Comparison of ENCODE assay signal across 21 cellular contexts in the genomic region with DNA sequence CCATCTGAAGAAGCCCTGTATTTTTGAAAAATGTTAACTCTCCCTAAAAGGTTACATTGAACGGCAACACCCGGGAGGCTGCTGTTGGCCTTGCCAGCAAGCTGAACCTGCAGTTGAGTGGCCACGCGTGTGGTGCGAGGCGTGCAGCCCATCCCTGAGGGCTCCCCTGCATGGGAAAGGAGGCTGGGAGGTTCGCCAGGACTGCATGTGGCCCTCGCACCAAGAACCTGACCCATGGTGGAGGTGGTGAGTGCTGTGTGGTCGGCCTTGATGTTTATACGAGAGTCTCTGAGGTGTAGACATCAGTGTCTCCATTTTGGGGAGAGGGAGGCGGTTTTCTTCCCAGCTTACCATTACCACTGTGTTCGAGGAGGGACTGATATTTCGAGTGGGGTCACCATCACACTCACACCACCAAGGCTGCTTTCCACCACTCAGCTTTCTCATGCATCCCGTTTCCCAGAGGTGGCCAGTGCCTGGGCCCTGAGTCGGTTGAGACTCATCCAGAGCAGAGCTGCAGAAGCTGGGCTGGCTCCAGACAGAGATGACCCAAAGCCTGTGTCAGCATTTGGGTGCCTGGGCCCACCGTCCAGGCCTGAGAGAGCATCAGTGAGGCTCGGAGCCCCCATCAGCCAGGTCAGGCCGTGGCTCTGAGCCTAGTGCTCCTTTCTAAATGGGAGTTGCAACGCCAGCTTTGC.
A peak's percentile ranks its signal among the peaks of the same experiment; 100 is the strongest.
DNase-seq lines count a peak whose midpoint lies in the region; ATAC-seq and TF ChIP-seq lines count a peak whose summit lies in the region.
"Had no signal": no experiment of that assay in that cellular context is flagged by ENCODE, and none has a peak within 500 bp of the region (broad histone marks: within the 10 kb centered on the region; RNA-seq: fewer than 3 reads in every experiment).

No MANE protein-coding gene starts in this region.

- no peak overlapping the region for H3K4me3 ChIP-seq in lung
- H3K4me3 ChIP-seq in testis, result no peak overlapping the region
- H3K4me3 ChIP-seq: GM23248 had no signal

- H3K27ac Mint-ChIP-seq in activated CD4-positive, alpha-beta memory T cell treated with anti-CD3 and anti-CD28 coated beads, Interleukin-2, amount 10 ng/mL, durations not matched to agents 7 days and 5 days, result no peak overlapping the region
- H3K27ac Mint-ChIP-seq in activated CD4-positive, alpha-beta memory T cell treated with anti-CD3 and anti-CD28 coated beads for 36 hours, result no peak overlapping the region
- H3K27ac Mint-ChIP-seq in chondrocyte (ENCODE audit: unreplicated experiment), result no peak overlapping the region
- H3K27ac Mint-ChIP-seq: CD4-positive, alpha-beta T cell had no signal

- peaks cover 15% of the 10 kb centered on the region for H3K9me3 Mint-ChIP-seq in activated CD4-positive, alpha-beta memory T cell treated with anti-CD3 and anti-CD28 coated beads, Interleukin-2, amount 10 ng/mL, durations not matched to agents 7 days and 5 days
- peaks cover 23% of the 10 kb centered on the region for H3K9me3 Mint-ChIP-seq in activated CD4-positive, alpha-beta memory T cell treated with anti-CD3 and anti-CD28 coated beads for 36 hours
- H3K9me3 Mint-ChIP-seq in chondrocyte (ENCODE audit: low read depth), result peaks cover 7% of the 10 kb centered on the region

- H3K4me1 ChIP-seq in lung (ENCODE audit: control insufficient read depth in 2 of 2, insufficient read depth in 2 of 2, low read length in 2 of 2), result no peaks in the 10 kb centered on the region
- no peaks in the 10 kb centered on the region for H3K4me1 ChIP-seq in testis
- H3K4me1 ChIP-seq: BE2C had no signal

- CTCF ChIA-PET in activated CD4-positive, alpha-beta memory T cell treated with anti-CD3 and anti-CD28 coated beads, Interleukin-2, amount 10 ng/mL, durations not matched to agents 7 days and 5 days (lab: Charles Lee), result no interaction called here
- CTCF ChIA-PET in activated CD4-positive, alpha-beta memory T cell treated with anti-CD3 and anti-CD28 coated beads for 36 hours (lab: Charles Lee), result no interaction called here

- in situ Hi-C loops in KBM-7 (cut with MboI; ENCODE audit: low pct_unique_long_range_greater_than_20kb, low sequenced_read_pairs), result no loop called here

- H3K27ac ChIP-seq in lung (ENCODE audit: low read depth in 1 of 2, low read length in 1 of 2) (no peak overlapping the region), testis (no peak overlapping the region)
- H3K27ac ChIP-seq: 22Rv1, GM23248, HL-60 had no signal

- H3K4me1 Mint-ChIP-seq in activated CD4-positive, alpha-beta memory T cell treated with anti-CD3 and anti-CD28 coated beads, Interleukin-2, amount 10 ng/mL, durations not matched to agents 7 days and 5 days, result no peaks in the 10 kb centered on the region
- H3K4me1 Mint-ChIP-seq in activated CD4-positive, alpha-beta memory T cell treated with anti-CD3 and anti-CD28 coated beads for 36 hours (ENCODE audit: low read depth), result no peaks in the 10 kb centered on the region
- no peaks in the 10 kb centered on the region for H3K4me1 Mint-ChIP-seq in chondrocyte (ENCODE audit: low read depth)

- no peaks in the 10 kb centered on the region for H3K27me3 Mint-ChIP-seq in activated CD4-positive, alpha-beta memory T cell treated with anti-CD3 and anti-CD28 coated beads, Interleukin-2, amount 10 ng/mL, durations not matched to agents 7 days and 5 days
- no peaks in the 10 kb centered on the region for H3K27me3 Mint-ChIP-seq in activated CD4-positive, alpha-beta memory T cell treated with anti-CD3 and anti-CD28 coated beads for 36 hours
- no peaks in the 10 kb centered on the region for H3K27me3 Mint-ChIP-seq in chondrocyte (ENCODE audit: low read depth)
- H3K27me3 Mint-ChIP-seq: CD4-positive, alpha-beta T cell had no signal

- H3K4me3 Mint-ChIP-seq in activated CD4-positive, alpha-beta memory T cell treated with anti-CD3 and anti-CD28 coated beads, Interleukin-2, amount 10 ng/mL, durations not matched to agents 7 days and 5 days, result no peak overlapping the region
- no peak overlapping the region for H3K4me3 Mint-ChIP-seq in activated CD4-positive, alpha-beta memory T cell treated with anti-CD3 and anti-CD28 coated beads for 36 hours
- no peak overlapping the region for H3K4me3 Mint-ChIP-seq in chondrocyte (ENCODE audit: unreplicated experiment)
- H3K4me3 Mint-ChIP-seq: CD4-positive, alpha-beta T cell had no signal

- no peaks in the 10 kb centered on the region for H3K27me3 ChIP-seq in lung (ENCODE audit: control insufficient read depth, insufficient read depth)
- H3K27me3 ChIP-seq in testis, result no peaks in the 10 kb centered on the region
- H3K27me3 ChIP-seq: BE2C had no signal

- POLR2A ChIA-PET in activated CD4-positive, alpha-beta memory T cell treated with anti-CD3 and anti-CD28 coated beads, Interleukin-2, amount 10 ng/mL, durations not matched to agents 7 days and 5 days (lab: Charles Lee), result no interaction called here
- POLR2A ChIA-PET in activated CD4-positive, alpha-beta memory T cell treated with anti-CD3 and anti-CD28 coated beads for 36 hours (lab: Charles Lee), result no interaction called here

- ATAC-seq in lung (ENCODE audit: insufficient read depth, low FRiP score) (no peak), GM18520 (IDR thresholded peaks at IDR 0.05; ENCODE audit: unreplicated experiment) (no peak), GM21528 (IDR thresholded peaks at IDR 0.05; ENCODE audit: low FRiP score, unreplicated experiment) (no peak)

- TF ChIP-seq CTCF in chondrocyte (IDR thresholded peaks at IDR 0.05), result no peak
- no peak for TF ChIP-seq CTCF in lung (IDR thresholded peaks at IDR 0.05; ENCODE audit: control extremely low read depth, extremely low read depth)
- no peak for TF ChIP-seq CTCF in testis (IDR thresholded peaks at IDR 0.05)

- DNase-seq in activated CD4-positive, alpha-beta memory T cell treated with anti-CD3 and anti-CD28 coated beads, Interleukin-2, amount 10 ng/mL, durations not matched to agents 7 days and 5 days, result peak; percentile 12
- DNase-seq in activated CD4-positive, alpha-beta memory T cell treated with anti-CD3 and anti-CD28 coated beads for 36 hours, result no peak
- DNase-seq in chondrocyte (ENCODE audit: low spot score) (peak; percentile 72), lung (ENCODE audit: low spot score) (peak; percentile 25), testis (peak; percentile 4), KBM-7 (no peak)
- DNase-seq: BE2C; Calu3; CD4-positive, alpha-beta T cell; GM23248; MV-4-11; NCI-H1417; NCI-H1930; NCI-H2171; NCI-H446 treated with DMSO at 0.1 percent for 48 hours; NK-92 treated with Interleukin-12 subunit alpha and Interleukin-12 subunit beta, amount 100 ng/mL, for 24 hours; SHP77 treated with DMSO at 0.1 percent for 48 hours had no signal

- H3K36me3 ChIP-seq in lung (ENCODE audit: control insufficient read depth in 2 of 2, insufficient read depth in 2 of 2, low read length in 2 of 2), result no peaks in the 10 kb centered on the region
- H3K36me3 ChIP-seq in testis (ENCODE audit: low read depth, missing control alignments), result no peaks in the 10 kb centered on the region
- H3K36me3 ChIP-seq: BE2C had no signal

- H3K9me3 ChIP-seq in lung (ENCODE audit: control insufficient read depth in 2 of 2, insufficient read depth in 1 of 2, low read length in 1 of 2), result peaks cover 0 to 12% of the 10 kb centered on the region in 2 donors
- no peaks in the 10 kb centered on the region for H3K9me3 ChIP-seq in testis
- H3K9me3 ChIP-seq: BE2C had no signal

- intact Hi-C loops in activated CD4-positive, alpha-beta memory T cell treated with anti-CD3 and anti-CD28 coated beads for 36 hours (cut with micrococcal nuclease), result no loop called here
- intact Hi-C loops in testis (cut with DNase I; ENCODE audit: low total_unique reads), result no loop called here

- H3K36me3 Mint-ChIP-seq in activated CD4-positive, alpha-beta memory T cell treated with anti-CD3 and anti-CD28 coated beads, Interleukin-2, amount 10 ng/mL, durations not matched to agents 7 days and 5 days (ENCODE audit: low read depth), result no peaks in the 10 kb centered on the region
- peaks cover 45% of the 10 kb centered on the region for H3K36me3 Mint-ChIP-seq in activated CD4-positive, alpha-beta memory T cell treated with anti-CD3 and anti-CD28 coated beads for 36 hours
- H3K36me3 Mint-ChIP-seq in chondrocyte (ENCODE audit: low read depth), result peaks cover 2% of the 10 kb centered on the region

- WGBS in lung, 2 donors, result 96 to 98% methylated on average over 19 of the region's 19 CpGs
- 87 to 95% methylated on average over 15 to 19 of the region's 19 CpGs for WGBS in testis, 2 donors

- TF ChIP-seq POLR2A in testis (IDR thresholded peaks at IDR 0.05), result no peak

Comparison
In these comparisons a context has a peak if more than half of its experiments do, and no peak if none do; other contexts are left out.
1. DNase-seq: peak in activated CD4-positive, alpha-beta memory T cell treated with anti-CD3 and anti-CD28 coated beads, Interleukin-2, amount 10 ng/mL, durations not matched to agents 7 days and 5 days (single experiment), chondrocyte (single experiment), lung (single experiment) and testis (single experiment); none in activated CD4-positive, alpha-beta memory T cell treated with anti-CD3 and anti-CD28 coated beads for 36 hours (single experiment) and KBM-7 (single experiment).